Comparison of ENCODE assay signal across 23 cellular contexts in genomic region chr12:513446-513845, GRCh38. TPM values are rescaled to one million over a fixed set of nuclear protein-coding genes. Genes with fewer than 3 reads are reported as not detected.
"Had no signal": no experiment of that assay in that cellular context is flagged by ENCODE, and none has a peak within 500 bp of the region (broad histone marks: within the 10 kb centered on the region; RNA-seq: fewer than 3 reads in every experiment).

No MANE protein-coding gene starts in this region.

- H3K4me1 Mint-ChIP-seq: activated T-helper 17 cell treated with anti-CD3 and anti-CD28 coated beads, Interleukin-2, amount 50 U/mL, for 72 hours had no signal

- H3K36me3 ChIP-seq: lower lobe of right lung, upper lobe of right lung had no signal

- ATAC-seq: activated T-helper 17 cell treated with anti-CD3 and anti-CD28 coated beads, Interleukin-2, amount 50 U/mL, for 72 hours; left colon; lower lobe of right lung; natural killer cell; sciatic nerve; T-cell; upper lobe of right lung had no signal

- H3K36me3 Mint-ChIP-seq: natural killer cell, T-cell had no signal

- H3K4me3 Mint-ChIP-seq: activated B cell treated with CpG ODN at 0.5 μM for 24 hours; activated T-helper 17 cell treated with anti-CD3 and anti-CD28 coated beads, Interleukin-2, amount 50 U/mL, for 72 hours; central memory CD8-positive, alpha-beta T cell; dendritic cell treated with granulocyte-macrophage colony-stimulating factor and Interleukin-4, amounts not matched to agents 40 ng/mL and 50 ng/mL, for 4 days; natural killer cell; stimulated activated naive CD8-positive, alpha-beta T cell treated with anti-CD3 and anti-CD28 coated beads, Interleukin-15, Interleukin-2, amounts not matched to agents 100 ng/mL and 50 ng/mL, for 24 hours; T-cell; T-helper 2 cell treated with Interferon-gamma antibody and Interleukin-4, amounts not matched to agents 5 μg/mL and 100 μg/mL, for 36 hours had no signal

- H3K9me3 ChIP-seq: lower lobe of right lung, upper lobe of right lung had no signal

- H3K27ac Mint-ChIP-seq: activated B cell treated with CpG ODN at 0.5 μM for 24 hours; activated T-helper 17 cell treated with anti-CD3 and anti-CD28 coated beads, Interleukin-2, amount 50 U/mL, for 72 hours; dendritic cell treated with granulocyte-macrophage colony-stimulating factor and Interleukin-4, amounts not matched to agents 40 ng/mL and 50 ng/mL, for 4 days; natural killer cell; stimulated activated naive CD8-positive, alpha-beta T cell treated with anti-CD3 and anti-CD28 coated beads, Interleukin-15, Interleukin-2, amounts not matched to agents 100 ng/mL and 50 ng/mL, for 24 hours; T-cell; T-helper 2 cell treated with Interferon-gamma antibody and Interleukin-4, amounts not matched to agents 5 μg/mL and 100 μg/mL, for 36 hours had no signal

- DNase-seq: activated B cell treated with CpG ODN at 0.5 μM for 24 hours; activated CD8-positive, alpha-beta memory T cell treated with anti-CD3 and anti-CD28 coated beads for 24 hours; activated gamma-delta T cell treated with Interleukin-2 at 50 U/mL for 16 hours; activated naive CD4-positive, alpha-beta T cell treated with anti-CD3 and anti-CD28 coated beads, Interleukin-2, amount 50 U/mL, for 16 hours; activated T-cell treated with anti-CD3 and anti-CD28 coated beads, Interleukin-2, amount 50 U/mL, for 1 hour; amniotic stem cell; left colon; lower lobe of right lung; mesenchymal stem cell; natural killer cell; posterior cingulate gyrus; stimulated activated CD4-positive, alpha-beta T cell treated with anti-CD3 and anti-CD28 coated beads, Interleukin-12 subunit alpha, Interleukin-12 subunit beta, amount 100 ng/mL, for 4 hours; stimulated activated CD4-positive, alpha-beta T cell treated with anti-CD3 and anti-CD28 coated beads, Interleukin-4, amount 100 ng/mL, for 1 hour; substantia nigra; T-cell; upper lobe of right lung had no signal

- H3K27ac ChIP-seq: lower lobe of right lung, upper lobe of right lung had no signal

- H3K27me3 ChIP-seq: upper lobe of right lung had no signal

- H3K27me3 Mint-ChIP-seq: activated T-helper 17 cell treated with anti-CD3 and anti-CD28 coated beads, Interleukin-2, amount 50 U/mL, for 72 hours; central memory CD8-positive, alpha-beta T cell had no signal

- H3K9me3 Mint-ChIP-seq: activated B cell treated with CpG ODN at 0.5 μM for 24 hours; activated T-helper 17 cell treated with anti-CD3 and anti-CD28 coated beads, Interleukin-2, amount 50 U/mL, for 72 hours; central memory CD8-positive, alpha-beta T cell; natural killer cell; stimulated activated naive CD8-positive, alpha-beta T cell treated with anti-CD3 and anti-CD28 coated beads, Interleukin-15, Interleukin-2, amounts not matched to agents 100 ng/mL and 50 ng/mL, for 24 hours; T-cell; T-helper 2 cell treated with Interferon-gamma antibody and Interleukin-4, amounts not matched to agents 5 μg/mL and 100 μg/mL, for 36 hours had no signal

- H3K4me3 ChIP-seq: lower lobe of right lung, skin epidermis, upper lobe of right lung had no signal

RNA-seq across cellular contexts. Expression of gene B4GALNT3, which starts 53.7 kb away (rescaled TPM):
- total RNA-seq: activated B cell treated with CpG ODN at 0.5 μM for 24 hours had no signal
